ENCODE assay signal across 9 cellular contexts in genomic region chr1:204829133-204829532, GRCh38. TPM values are rescaled to one million over a fixed set of nuclear protein-coding genes. Genes with fewer than 3 reads are reported as not detected.
DNase-seq lines count a peak whose midpoint lies in the region; ATAC-seq and TF ChIP-seq lines count a peak whose summit lies in the region.
"Had no signal": no experiment of that assay in that cellular context is flagged by ENCODE, and none has a peak within 500 bp of the region (broad histone marks: within the 10 kb centered on the region; RNA-seq: fewer than 3 reads in every experiment).

No MANE protein-coding gene starts in this region.

- no peaks in the 10 kb centered on the region for H3K36me3 Mint-ChIP-seq in WTC11

- H3K4me3 Mint-ChIP-seq in WTC11: peak overlapping the region; percentile 73

- in situ Hi-C loops in gastrocnemius medialis (cut with MboI; ENCODE audit: low sequenced_read_pairs in 4 of 4): no loop called here

- no peak overlapping the region for H3K27ac Mint-ChIP-seq in WTC11

- intact Hi-C loops in gastrocnemius medialis (cut with DNase I; ENCODE audit: low total_unique reads): no loop called here

- POLR2A ChIA-PET in WTC11 (lab: Charles Lee): interaction anchor here (0.7 kb wide), 1 partner anchor 16 kb away, joined by 3 read pairs; no protein-coding TSS in a partner anchor

- H3K36me3 ChIP-seq in gastrocnemius medialis: no peaks in the 10 kb centered on the region

- no peaks in the 10 kb centered on the region for H3K9me3 ChIP-seq in gastrocnemius medialis

- ATAC-seq in WTC11: peak; percentile 6
- ATAC-seq in gastrocnemius medialis: no peak
- ATAC-seq in HG03135 (IDR thresholded peaks at IDR 0.05; ENCODE audit: unreplicated experiment): no peak
- ATAC-seq in GM21515 (IDR thresholded peaks at IDR 0.05; ENCODE audit: unreplicated experiment): no peak

- H3K27me3 Mint-ChIP-seq in WTC11 (ENCODE audit: low read depth): peaks cover 22% of the 10 kb centered on the region

- CTCF ChIA-PET in WTC11 (lab: Charles Lee): interaction anchor here (0.6 to 3.5 kb wide), 10 partner anchors 22 to 561 kb away, joined by 3 to 40 read pairs (median 3); no protein-coding TSS in a partner anchor

- peak; percentile 26 for DNase-seq in GM03348 (ENCODE audit: low spot score)
- no peak for DNase-seq in WTC11 (ENCODE audit: low spot score)
- peak; percentile 53 to 55 for DNase-seq in hippocampal formation (lab: John Stamatoyannopoulos, UW)
- no peak for DNase-seq in gastrocnemius medialis
- DNase-seq in activated CD8-positive, alpha-beta memory T cell treated with anti-CD3 and anti-CD28 coated beads for 24 hours: no peak
- DNase-seq in NCI-H2029 treated with DMSO at 0.1 percent for 48 hours (lab: John Stamatoyannopoulos, UW): no peak

- no peak for TF ChIP-seq POLR2A in gastrocnemius medialis (IDR thresholded peaks at IDR 0.05)

- H3K4me3 ChIP-seq in gastrocnemius medialis: peak overlapping the region; percentile 31 to 53 (median 41)
- H3K4me3 ChIP-seq: SK-N-MC had no signal

- peaks cover 14 to 20% (median 16%) of the 10 kb centered on the region in 3 donors for H3K27me3 ChIP-seq in gastrocnemius medialis

- H3K4me1 ChIP-seq in gastrocnemius medialis: no peaks in the 10 kb centered on the region

- no peaks in the 10 kb centered on the region for H3K9me3 Mint-ChIP-seq in WTC11

- peak overlapping the region in 1 of 4 donors; percentile 45 for H3K27ac ChIP-seq in gastrocnemius medialis
- H3K27ac ChIP-seq: SK-N-MC had no signal

- H3K4me1 Mint-ChIP-seq in WTC11: peaks cover 40% of the 10 kb centered on the region

- no peak for TF ChIP-seq CTCF in WTC11 (IDR thresholded peaks at IDR 0.05)
- TF ChIP-seq CTCF in gastrocnemius medialis (IDR thresholded peaks at IDR 0.05 in 4 of 5, conservative IDR thresholded peaks at IDR 0.05 in 1 of 5): no peak

TF ChIP-seq in WTC11, 78 proteins besides CTCF, POLR2A, EP300 and RAD21:
- no peak for TF ChIP-seq ZNF671 (CRISPR knock-in tag; IDR thresholded peaks at IDR 0.05)
- TF ChIP-seq JAZF1 (CRISPR knock-in tag; IDR thresholded peaks at IDR 0.05): no peak
- TF ChIP-seq, protein P1, sequence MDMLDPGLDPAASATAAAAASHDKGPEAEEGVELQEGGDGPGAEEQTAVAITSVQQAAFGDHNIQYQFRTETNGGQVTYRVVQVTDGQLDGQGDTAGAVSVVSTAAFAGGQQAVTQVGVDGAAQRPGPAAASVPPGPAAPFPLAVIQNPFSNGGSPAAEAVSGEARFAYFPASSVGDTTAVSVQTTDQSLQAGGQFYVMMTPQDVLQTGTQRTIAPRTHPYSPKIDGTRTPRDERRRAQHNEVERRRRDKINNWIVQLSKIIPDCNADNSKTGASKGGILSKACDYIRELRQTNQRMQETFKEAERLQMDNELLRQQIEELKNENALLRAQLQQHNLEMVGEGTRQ (CRISPR knock-in tag; IDR thresholded peaks at IDR 0.05): no peak
- TF ChIP-seq MXD4 (CRISPR knock-in tag; IDR thresholded peaks at IDR 0.05; ENCODE audit: borderline replicate concordance): no peak
- TF ChIP-seq, protein P2, sequence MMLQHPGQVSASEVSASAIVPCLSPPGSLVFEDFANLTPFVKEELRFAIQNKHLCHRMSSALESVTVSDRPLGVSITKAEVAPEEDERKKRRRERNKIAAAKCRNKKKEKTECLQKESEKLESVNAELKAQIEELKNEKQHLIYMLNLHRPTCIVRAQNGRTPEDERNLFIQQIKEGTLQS (CRISPR knock-in tag; conservative IDR thresholded peaks at IDR 0.05): no peak
- TF ChIP-seq GTF2I (CRISPR knock-in tag; conservative IDR thresholded peaks at IDR 0.05): no peak
- TF ChIP-seq, protein P3, sequence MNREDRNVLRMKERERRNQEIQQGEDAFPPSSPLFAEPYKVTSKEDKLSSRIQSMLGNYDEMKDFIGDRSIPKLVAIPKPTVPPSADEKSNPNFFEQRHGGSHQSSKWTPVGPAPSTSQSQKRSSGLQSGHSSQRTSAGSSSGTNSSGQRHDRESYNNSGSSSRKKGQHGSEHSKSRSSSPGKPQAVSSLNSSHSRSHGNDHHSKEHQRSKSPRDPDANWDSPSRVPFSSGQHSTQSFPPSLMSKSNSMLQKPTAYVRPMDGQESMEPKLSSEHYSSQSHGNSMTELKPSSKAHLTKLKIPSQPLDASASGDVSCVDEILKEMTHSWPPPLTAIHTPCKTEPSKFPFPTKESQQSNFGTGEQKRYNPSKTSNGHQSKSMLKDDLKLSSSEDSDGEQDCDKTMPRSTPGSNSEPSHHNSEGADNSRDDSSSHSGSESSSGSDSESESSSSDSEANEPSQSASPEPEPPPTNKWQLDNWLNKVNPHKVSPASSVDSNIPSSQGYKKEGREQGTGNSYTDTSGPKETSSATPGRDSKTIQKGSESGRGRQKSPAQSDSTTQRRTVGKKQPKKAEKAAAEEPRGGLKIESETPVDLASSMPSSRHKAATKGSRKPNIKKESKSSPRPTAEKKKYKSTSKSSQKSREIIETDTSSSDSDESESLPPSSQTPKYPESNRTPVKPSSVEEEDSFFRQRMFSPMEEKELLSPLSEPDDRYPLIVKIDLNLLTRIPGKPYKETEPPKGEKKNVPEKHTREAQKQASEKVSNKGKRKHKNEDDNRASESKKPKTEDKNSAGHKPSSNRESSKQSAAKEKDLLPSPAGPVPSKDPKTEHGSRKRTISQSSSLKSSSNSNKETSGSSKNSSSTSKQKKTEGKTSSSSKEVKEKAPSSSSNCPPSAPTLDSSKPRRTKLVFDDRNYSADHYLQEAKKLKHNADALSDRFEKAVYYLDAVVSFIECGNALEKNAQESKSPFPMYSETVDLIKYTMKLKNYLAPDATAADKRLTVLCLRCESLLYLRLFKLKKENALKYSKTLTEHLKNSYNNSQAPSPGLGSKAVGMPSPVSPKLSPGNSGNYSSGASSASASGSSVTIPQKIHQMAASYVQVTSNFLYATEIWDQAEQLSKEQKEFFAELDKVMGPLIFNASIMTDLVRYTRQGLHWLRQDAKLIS (CRISPR knock-in tag; IDR thresholded peaks at IDR 0.05; ENCODE audit: borderline replicate concordance): no peak
- no peak for TF ChIP-seq PRDM15 (CRISPR knock-in tag; IDR thresholded peaks at IDR 0.05)
- TF ChIP-seq HMGA2 (CRISPR knock-in tag; IDR thresholded peaks at IDR 0.05): no peak
- no peak for TF ChIP-seq ZNF219 (CRISPR knock-in tag; IDR thresholded peaks at IDR 0.05; ENCODE audit: borderline replicate concordance)

RNA-seq across cellular contexts. Expression of gene NFASC, which starts 41.5 kb away (rescaled TPM):
- 20.1 to 22.3 TPM (median 21.0 TPM) in 3 replicates for total RNA-seq in WTC11 (2021)
- total RNA-seq in gastrocnemius medialis: 1 to 10 TPM in 3 of 4 donors, under 1 TPM in 1; 0.75 to 4.7 (median 2.4) TPM

Comparison
In these comparisons a context has a peak if more than half of its experiments do, and no peak if none do; other contexts are left out.
1. DNase-seq: peak in GM03348 (single experiment) and hippocampal formation (2 of 2); none in WTC11 (single experiment), gastrocnemius medialis (0 of 2), activated CD8-positive, alpha-beta memory T cell treated with anti-CD3 and anti-CD28 coated beads for 24 hours (single experiment) and NCI-H2029 treated with DMSO at 0.1 percent for 48 hours (single experiment).